ENCODE assay signal across 1 cellular context in the genomic region with DNA sequence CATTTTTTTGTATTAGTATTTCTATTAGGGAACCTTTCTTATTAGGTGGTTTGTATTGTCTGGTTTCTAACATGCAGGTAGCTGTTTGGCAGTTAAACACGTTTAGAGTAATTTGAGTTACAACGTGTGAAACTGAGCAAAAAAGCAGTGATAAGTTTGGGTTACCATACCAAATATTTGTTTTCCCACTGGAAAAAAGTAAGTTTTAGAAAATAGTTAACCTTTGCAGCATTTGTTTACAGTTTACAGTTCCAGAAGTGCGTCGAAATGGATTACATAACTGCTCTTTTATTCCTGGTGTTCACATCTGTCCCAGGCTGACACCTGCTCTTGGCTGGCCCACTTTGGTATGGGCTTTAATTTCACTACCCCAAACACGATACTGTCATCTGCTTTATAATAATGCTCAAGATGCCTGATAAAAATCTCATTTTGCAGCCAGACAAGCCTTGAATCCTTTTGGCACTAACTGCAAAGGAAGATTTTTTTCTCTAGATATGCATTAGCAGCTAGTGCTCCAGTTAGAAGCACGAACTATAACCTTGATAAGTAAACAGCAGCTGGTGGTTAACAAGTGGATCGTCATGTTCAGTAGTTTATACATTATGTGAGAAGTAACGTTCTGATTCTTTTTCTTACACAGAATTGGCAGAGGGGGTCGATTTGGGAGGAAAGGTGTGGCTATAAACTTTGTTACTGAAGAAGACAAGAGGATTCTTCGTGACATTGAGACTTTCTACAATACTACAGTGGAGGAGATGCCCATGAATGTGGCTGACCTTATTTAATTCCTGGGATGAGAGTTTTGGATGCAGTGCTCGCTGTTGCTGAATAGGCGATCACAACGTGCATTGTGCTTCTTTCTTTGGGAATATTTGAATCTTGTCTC.
A peak's percentile ranks its signal among the peaks of the same experiment; 100 is the strongest.
TF ChIP-seq lines count a peak whose summit lies in the region.

No MANE protein-coding gene starts in this region.

TF ChIP-seq in HEK293, 187 proteins besides CTCF, POLR2A, EP300 and RAD21 (continued from another document):
- TF ChIP-seq, protein P1, sequence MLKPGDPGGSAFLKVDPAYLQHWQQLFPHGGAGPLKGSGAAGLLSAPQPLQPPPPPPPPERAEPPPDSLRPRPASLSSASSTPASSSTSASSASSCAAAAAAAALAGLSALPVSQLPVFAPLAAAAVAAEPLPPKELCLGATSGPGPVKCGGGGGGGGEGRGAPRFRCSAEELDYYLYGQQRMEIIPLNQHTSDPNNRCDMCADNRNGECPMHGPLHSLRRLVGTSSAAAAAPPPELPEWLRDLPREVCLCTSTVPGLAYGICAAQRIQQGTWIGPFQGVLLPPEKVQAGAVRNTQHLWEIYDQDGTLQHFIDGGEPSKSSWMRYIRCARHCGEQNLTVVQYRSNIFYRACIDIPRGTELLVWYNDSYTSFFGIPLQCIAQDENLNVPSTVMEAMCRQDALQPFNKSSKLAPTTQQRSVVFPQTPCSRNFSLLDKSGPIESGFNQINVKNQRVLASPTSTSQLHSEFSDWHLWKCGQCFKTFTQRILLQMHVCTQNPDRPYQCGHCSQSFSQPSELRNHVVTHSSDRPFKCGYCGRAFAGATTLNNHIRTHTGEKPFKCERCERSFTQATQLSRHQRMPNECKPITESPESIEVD (tag by site-specific recombination; IDR thresholded peaks at IDR 0.05), result peak; percentile 57; the same call in 1 of the 2 replicates
- TF ChIP-seq ZNF707 (tag by site-specific recombination; IDR thresholded peaks at IDR 0.05) (no peak), ZFP37 (tag by site-specific recombination; IDR thresholded peaks at IDR 0.05) (peak; percentile 65; the same call in 1 of the 2 replicates), YY2 (tag by site-specific recombination; IDR thresholded peaks at IDR 0.05) (no peak), ZBTB17 (tag by site-specific recombination; IDR thresholded peaks at IDR 0.05) (peak; percentile 35; the same call in 1 of the 2 replicates), ZNF174 (tag by site-specific recombination; IDR thresholded peaks at IDR 0.05) (no peak), ZNF596 (tag by site-specific recombination; IDR thresholded peaks at IDR 0.05) (no peak), ZNF10 (tag by site-specific recombination; IDR thresholded peaks at IDR 0.05) (peak; percentile 81), ZNF843 (tag by site-specific recombination; IDR thresholded peaks at IDR 0.05) (no peak), REPIN1 (tag by site-specific recombination; IDR thresholded peaks at IDR 0.05; ENCODE audit: low read depth) (no peak), FEZF1 (tag by site-specific recombination; IDR thresholded peaks at IDR 0.05) (peak; percentile 74), OSR2 (tag by site-specific recombination; IDR thresholded peaks at IDR 0.05) (peak; percentile 65)
- TF ChIP-seq, protein P2, sequence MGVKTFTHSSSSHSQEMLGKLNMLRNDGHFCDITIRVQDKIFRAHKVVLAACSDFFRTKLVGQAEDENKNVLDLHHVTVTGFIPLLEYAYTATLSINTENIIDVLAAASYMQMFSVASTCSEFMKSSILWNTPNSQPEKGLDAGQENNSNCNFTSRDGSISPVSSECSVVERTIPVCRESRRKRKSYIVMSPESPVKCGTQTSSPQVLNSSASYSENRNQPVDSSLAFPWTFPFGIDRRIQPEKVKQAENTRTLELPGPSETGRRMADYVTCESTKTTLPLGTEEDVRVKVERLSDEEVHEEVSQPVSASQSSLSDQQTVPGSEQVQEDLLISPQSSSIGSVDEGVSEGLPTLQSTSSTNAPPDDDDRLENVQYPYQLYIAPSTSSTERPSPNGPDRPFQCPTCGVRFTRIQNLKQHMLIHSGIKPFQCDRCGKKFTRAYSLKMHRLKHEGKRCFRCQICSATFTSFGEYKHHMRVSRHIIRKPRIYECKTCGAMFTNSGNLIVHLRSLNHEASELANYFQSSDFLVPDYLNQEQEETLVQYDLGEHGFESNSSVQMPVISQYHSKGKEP (tag by site-specific recombination; IDR thresholded peaks at IDR 0.05), result peak; percentile 42; the same call in 1 of the 2 replicates
